ENCODE assay signal across 8 cellular contexts in genomic region chr9:37784291-37784639, GRCh38. TPM values are rescaled to one million over a fixed set of nuclear protein-coding genes. Genes with fewer than 3 reads are reported as not detected.
DNase-seq lines count a peak whose midpoint lies in the region; ATAC-seq lines count a peak whose summit lies in the region.

No MANE protein-coding gene starts in this region.

- no peak for DNase-seq in natural killer cell treated with Interleukin-12 subunit alpha and Interleukin-12 subunit beta and Interleukin-15 and Interleukin-18, amount 100 ng/mL, for 72 hours (ENCODE audit: low spot score)
- DNase-seq in NCI-H510A treated with DMSO at 0.1 percent for 48 hours (lab: John Stamatoyannopoulos, UW) (no peak), mucosa of gallbladder (ENCODE audit: low spot score) (no peak), NCI-H82 treated with DMSO at 0.1 percent for 48 hours (lab: John Stamatoyannopoulos, UW; ENCODE audit: unreplicated experiment) (no peak)

- ATAC-seq in natural killer cell treated with Interleukin-12 subunit alpha and Interleukin-12 subunit beta and Interleukin-15 and Interleukin-18, amount 100 ng/mL, for 72 hours, result no peak
- no peak for ATAC-seq in HG03095 (IDR thresholded peaks at IDR 0.05; ENCODE audit: unreplicated experiment)

- peak overlapping the region; percentile 96 for H3K27ac ChIP-seq in BLaER1
- peak overlapping the region; percentile 75 for H3K27ac ChIP-seq in KOPT-K1 (ENCODE audit: low read depth, low read length, poor library complexity, severe bottlenecking)

- H3K4me3 ChIP-seq in BLaER1, result peak overlapping the region; percentile 93

- H4K20me1 ChIP-seq in BLaER1, result peaks cover 46% of the 10 kb centered on the region

- peaks cover 51% of the 10 kb centered on the region for H3K36me3 Mint-ChIP-seq in dendritic cell treated with granulocyte-macrophage colony-stimulating factor and Interleukin-4, amounts not matched to agents 40 ng/mL and 50 ng/mL, for 4 days (ENCODE audit: low read depth)
- H3K36me3 Mint-ChIP-seq in natural killer cell treated with Interleukin-12 subunit alpha and Interleukin-12 subunit beta and Interleukin-15 and Interleukin-18, amount 100 ng/mL, for 72 hours, result peaks cover 31% of the 10 kb centered on the region

- peaks cover 5% of the 10 kb centered on the region for H3K27me3 Mint-ChIP-seq in dendritic cell treated with granulocyte-macrophage colony-stimulating factor and Interleukin-4, amounts not matched to agents 40 ng/mL and 50 ng/mL, for 4 days
- peaks cover 0 to 2% of the 10 kb centered on the region in 2 donors for H3K27me3 Mint-ChIP-seq in natural killer cell treated with Interleukin-12 subunit alpha and Interleukin-12 subunit beta and Interleukin-15 and Interleukin-18, amount 100 ng/mL, for 72 hours

- H3K9ac ChIP-seq in BLaER1, result peak overlapping the region; percentile 97

- H3K9me3 ChIP-seq in BLaER1, result no peaks in the 10 kb centered on the region
- H3K9me3 ChIP-seq in KOPT-K1 (ENCODE audit: insufficient read depth, low read length, poor library complexity, severe bottlenecking), result no peaks in the 10 kb centered on the region

- H3K4me3 Mint-ChIP-seq in dendritic cell treated with granulocyte-macrophage colony-stimulating factor and Interleukin-4, amounts not matched to agents 40 ng/mL and 50 ng/mL, for 4 days, result peak overlapping the region; percentile 100
- H3K4me3 Mint-ChIP-seq in natural killer cell treated with Interleukin-12 subunit alpha and Interleukin-12 subunit beta and Interleukin-15 and Interleukin-18, amount 100 ng/mL, for 72 hours, result peak overlapping the region; percentile 99

- H3K4me2 ChIP-seq in BLaER1, result peak overlapping the region; percentile 71

- H3K27ac Mint-ChIP-seq in dendritic cell treated with granulocyte-macrophage colony-stimulating factor and Interleukin-4, amounts not matched to agents 40 ng/mL and 50 ng/mL, for 4 days, result peak overlapping the region; percentile 98
- H3K27ac Mint-ChIP-seq in natural killer cell treated with Interleukin-12 subunit alpha and Interleukin-12 subunit beta and Interleukin-15 and Interleukin-18, amount 100 ng/mL, for 72 hours, result peak overlapping the region; percentile 99

- intact Hi-C loops in dendritic cell treated with granulocyte-macrophage colony-stimulating factor and Interleukin-4, amounts not matched to agents 40 ng/mL and 50 ng/mL, for 4 days (cut with micrococcal nuclease), result loop anchor here (1.0 kb wide), 1 partner anchor 16 kb away; the partner anchor contains the start of gene DCAF10

- no peaks in the 10 kb centered on the region for H3K27me3 ChIP-seq in BLaER1

- H3K36me3 ChIP-seq in BLaER1 (peaks cover 45% of the 10 kb centered on the region), KOPT-K1 (ENCODE audit: insufficient read depth, low read length) (peaks cover 43% of the 10 kb centered on the region)

- peaks cover 32% of the 10 kb centered on the region for H3K4me1 ChIP-seq in BLaER1

- no peaks in the 10 kb centered on the region for H3K9me3 Mint-ChIP-seq in dendritic cell treated with granulocyte-macrophage colony-stimulating factor and Interleukin-4, amounts not matched to agents 40 ng/mL and 50 ng/mL, for 4 days
- no peaks in the 10 kb centered on the region for H3K9me3 Mint-ChIP-seq in natural killer cell treated with Interleukin-12 subunit alpha and Interleukin-12 subunit beta and Interleukin-15 and Interleukin-18, amount 100 ng/mL, for 72 hours

- H3K4me1 Mint-ChIP-seq in dendritic cell treated with granulocyte-macrophage colony-stimulating factor and Interleukin-4, amounts not matched to agents 40 ng/mL and 50 ng/mL, for 4 days (ENCODE audit: low read depth), result peaks cover 21% of the 10 kb centered on the region
- H3K4me1 Mint-ChIP-seq in natural killer cell treated with Interleukin-12 subunit alpha and Interleukin-12 subunit beta and Interleukin-15 and Interleukin-18, amount 100 ng/mL, for 72 hours (ENCODE audit: low read depth in 2 of 2), result peaks cover 27 to 38% of the 10 kb centered on the region in 2 donors

RNA-seq across cellular contexts. Expression of gene EXOSC3, which starts 0.6 kb away (rescaled TPM):
- total RNA-seq in natural killer cell treated with Interleukin-12 subunit alpha and Interleukin-12 subunit beta and Interleukin-15 and Interleukin-18, amount 100 ng/mL, for 72 hours, result 100 to 1,000 TPM in 1 of 2 donors, 10 to 100 TPM in 1; 72.7 to 112 TPM
- 30.1 TPM for total RNA-seq in mucosa of gallbladder

RNA-seq across cellular contexts. Expression of gene DCAF10, which starts 16.3 kb away (rescaled TPM):
- 10 to 100 TPM; 16.9 to 19.1 TPM for total RNA-seq in natural killer cell treated with Interleukin-12 subunit alpha and Interleukin-12 subunit beta and Interleukin-15 and Interleukin-18, amount 100 ng/mL, for 72 hours
- total RNA-seq in mucosa of gallbladder, result 27.7 TPM

RNA-seq across cellular contexts. Expression of gene TRMT10B, which starts 30.7 kb away (rescaled TPM):
- total RNA-seq in natural killer cell treated with Interleukin-12 subunit alpha and Interleukin-12 subunit beta and Interleukin-15 and Interleukin-18, amount 100 ng/mL, for 72 hours, result 10 to 100 TPM; 12.1 to 19.0 TPM
- 10.5 TPM for total RNA-seq in mucosa of gallbladder
